Comparison of ENCODE assay signal across 13 cellular contexts in genomic region chr6:167491403-167492095, GRCh38.
"Had no signal": no experiment of that assay in that cellular context is flagged by ENCODE, and none has a peak within 500 bp of the region (broad histone marks: within the 10 kb centered on the region; RNA-seq: fewer than 3 reads in every experiment).

No MANE protein-coding gene starts in this region.

- DNase-seq: activated CD4-positive, alpha-beta memory T cell treated with anti-CD3 and anti-CD28 coated beads for 36 hours; activated CD8-positive, alpha-beta memory T cell treated with anti-CD3 and anti-CD28 coated beads, Interleukin-2, amount 10 ng/mL, durations not matched to agents 7 days and 5 days; activated naive CD4-positive, alpha-beta T cell treated with anti-CD3 and anti-CD28 coated beads, Interleukin-2, amount 10 ng/mL, durations not matched to agents 7 days and 5 days; activated T-cell treated with anti-CD3 and anti-CD28 coated beads, Interleukin-2, amount 50 U/mL, for 1 hour; foreskin fibroblast; glutamatergic neuron; kidney glomerular epithelial cell; midbrain; retina; stimulated activated naive CD8-positive, alpha-beta T cell treated with anti-CD3 and anti-CD28 coated beads, Interleukin-15, amount 100 ng/mL, for 72 hours had no signal

- H3K4me3 ChIP-seq: cardiac muscle cell, lower lobe of right lung, ovary had no signal

- H3K27ac ChIP-seq: cardiac muscle cell, lower lobe of right lung, ovary had no signal

- H3K36me3 Mint-ChIP-seq: activated CD4-positive, alpha-beta memory T cell treated with anti-CD3 and anti-CD28 coated beads for 36 hours; activated CD8-positive, alpha-beta memory T cell treated with anti-CD3 and anti-CD28 coated beads, Interleukin-2, amount 10 ng/mL, durations not matched to agents 7 days and 5 days; activated naive CD4-positive, alpha-beta T cell treated with anti-CD3 and anti-CD28 coated beads, Interleukin-2, amount 10 ng/mL, durations not matched to agents 7 days and 5 days had no signal

- H3K27ac Mint-ChIP-seq: activated CD4-positive, alpha-beta memory T cell treated with anti-CD3 and anti-CD28 coated beads for 36 hours; activated CD8-positive, alpha-beta memory T cell treated with anti-CD3 and anti-CD28 coated beads, Interleukin-2, amount 10 ng/mL, durations not matched to agents 7 days and 5 days; activated naive CD4-positive, alpha-beta T cell treated with anti-CD3 and anti-CD28 coated beads, Interleukin-2, amount 10 ng/mL, durations not matched to agents 7 days and 5 days; stimulated activated naive CD8-positive, alpha-beta T cell treated with anti-CD3 and anti-CD28 coated beads, Interleukin-15, amount 100 ng/mL, for 72 hours had no signal

- H3K9me3 ChIP-seq: lower lobe of right lung, ovary had no signal

- H3K4me3 Mint-ChIP-seq: activated CD4-positive, alpha-beta memory T cell treated with anti-CD3 and anti-CD28 coated beads for 36 hours; activated CD8-positive, alpha-beta memory T cell treated with anti-CD3 and anti-CD28 coated beads, Interleukin-2, amount 10 ng/mL, durations not matched to agents 7 days and 5 days; activated naive CD4-positive, alpha-beta T cell treated with anti-CD3 and anti-CD28 coated beads, Interleukin-2, amount 10 ng/mL, durations not matched to agents 7 days and 5 days; stimulated activated naive CD8-positive, alpha-beta T cell treated with anti-CD3 and anti-CD28 coated beads, Interleukin-15, amount 100 ng/mL, for 72 hours had no signal

- ATAC-seq: activated CD8-positive, alpha-beta memory T cell treated with anti-CD3 and anti-CD28 coated beads, Interleukin-2, amount 10 ng/mL, durations not matched to agents 7 days and 5 days; stimulated activated naive CD8-positive, alpha-beta T cell treated with anti-CD3 and anti-CD28 coated beads, Interleukin-15, amount 100 ng/mL, for 72 hours had no signal

- H3K36me3 ChIP-seq: cardiac muscle cell, lower lobe of right lung, ovary had no signal

- H3K4me1 Mint-ChIP-seq: activated CD8-positive, alpha-beta memory T cell treated with anti-CD3 and anti-CD28 coated beads, Interleukin-2, amount 10 ng/mL, durations not matched to agents 7 days and 5 days; activated naive CD4-positive, alpha-beta T cell treated with anti-CD3 and anti-CD28 coated beads, Interleukin-2, amount 10 ng/mL, durations not matched to agents 7 days and 5 days had no signal

- H3K27me3 ChIP-seq: cardiac muscle cell, ovary had no signal

- H3K9me3 Mint-ChIP-seq: activated CD4-positive, alpha-beta memory T cell treated with anti-CD3 and anti-CD28 coated beads for 36 hours had no signal
